8 cellular contexts compared by ENCODE assay signal in the genomic region with DNA sequence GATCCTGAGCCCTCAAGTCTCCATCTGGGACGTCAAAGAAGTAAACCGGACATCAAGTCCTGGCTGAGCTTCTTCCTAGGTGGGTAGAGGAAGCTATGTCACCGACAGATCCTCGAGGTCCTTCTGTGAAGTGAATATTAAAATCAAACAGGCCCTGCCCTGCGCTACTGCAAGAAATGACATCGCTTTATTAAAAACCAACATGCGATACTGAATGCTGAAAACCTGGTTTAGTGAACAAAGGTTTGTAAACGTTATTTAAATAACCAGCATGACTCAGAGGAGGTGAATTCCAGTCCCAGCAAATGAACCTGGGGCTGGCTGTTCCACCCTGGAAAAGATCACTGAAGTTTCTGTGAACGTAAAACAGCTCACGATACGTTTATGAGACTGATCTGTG. TPM values are rescaled to one million over a fixed set of nuclear protein-coding genes. Genes with fewer than 3 reads are reported as not detected.
DNase-seq lines count a peak whose midpoint lies in the region; ATAC-seq and TF ChIP-seq lines count a peak whose summit lies in the region.

No MANE protein-coding gene starts in this region.

- H3K4me3 ChIP-seq in GM12864 (ENCODE audit: low read depth, low read length): peak overlapping the region; percentile 91
- H3K4me3 ChIP-seq in Jurkat, Clone E6-1 (ENCODE audit: low read length): peak overlapping the region; percentile 66
- peak overlapping the region; percentile 69 to 85 for H3K4me3 ChIP-seq in ascending aorta

- no peak for DNase-seq in GM12864 (ENCODE audit: low read depth)
- DNase-seq in Jurkat, Clone E6-1 (ENCODE audit: low read depth, low spot score): no peak
- DNase-seq in ascending aorta (ENCODE audit: low spot score in 2 of 2): no peak
- DNase-seq in kidney glomerular epithelial cell (lab: John Stamatoyannopoulos, UW): peak; percentile 62
- DNase-seq in stimulated activated naive CD8-positive, alpha-beta T cell treated with anti-CD3 and anti-CD28 coated beads, Interleukin-15, amount 100 ng/mL, for 72 hours: peak in 1 of 2 donors; percentile 2
- DNase-seq in NCI-H187 (lab: John Stamatoyannopoulos, UW): no peak
- DNase-seq in activated gamma-delta T cell (lab: John Stamatoyannopoulos, UW): no peak

- ATAC-seq in stimulated activated naive CD8-positive, alpha-beta T cell treated with anti-CD3 and anti-CD28 coated beads, Interleukin-15, amount 100 ng/mL, for 72 hours: peak; percentile 67
- no peak for ATAC-seq in GM19351 (IDR thresholded peaks at IDR 0.05; ENCODE audit: unreplicated experiment)

- peak overlapping the region; percentile 96 to 98 for H3K27ac Mint-ChIP-seq in stimulated activated naive CD8-positive, alpha-beta T cell treated with anti-CD3 and anti-CD28 coated beads, Interleukin-15, amount 100 ng/mL, for 72 hours

- no peak for TF ChIP-seq CTCF in GM12864 (IDR thresholded peaks at IDR 0.05; ENCODE audit: low read depth, low read length, missing control alignments)
- no peak for TF ChIP-seq CTCF in ascending aorta (IDR thresholded peaks at IDR 0.05)

- H3K36me3 ChIP-seq in ascending aorta: peaks cover 20 to 22% of the 10 kb centered on the region in 2 donors

- intact Hi-C loops in ascending aorta (cut with DNase I): no loop called here

- H3K9me3 Mint-ChIP-seq in stimulated activated naive CD8-positive, alpha-beta T cell treated with anti-CD3 and anti-CD28 coated beads, Interleukin-15, amount 100 ng/mL, for 72 hours: no peaks in the 10 kb centered on the region

- peak overlapping the region; percentile 5 to 41 for H3K27ac ChIP-seq in ascending aorta

- H3K4me3 Mint-ChIP-seq in stimulated activated naive CD8-positive, alpha-beta T cell treated with anti-CD3 and anti-CD28 coated beads, Interleukin-15, amount 100 ng/mL, for 72 hours: peak overlapping the region; percentile 93 to 96

- no peaks in the 10 kb centered on the region for H3K9me3 ChIP-seq in ascending aorta

- no peaks in the 10 kb centered on the region for H3K27me3 Mint-ChIP-seq in stimulated activated naive CD8-positive, alpha-beta T cell treated with anti-CD3 and anti-CD28 coated beads, Interleukin-15, amount 100 ng/mL, for 72 hours

- H3K27me3 ChIP-seq in ascending aorta: no peaks in the 10 kb centered on the region

- H3K4me1 ChIP-seq in ascending aorta: peaks cover 4 to 15% of the 10 kb centered on the region in 2 donors

- H3K4me1 Mint-ChIP-seq in stimulated activated naive CD8-positive, alpha-beta T cell treated with anti-CD3 and anti-CD28 coated beads, Interleukin-15, amount 100 ng/mL, for 72 hours: peaks cover 53% of the 10 kb centered on the region

RNA-seq across cellular contexts. Expression of a gene that starts 0.7 kb away (rescaled TPM):
- polyA plus RNA-seq in Jurkat, Clone E6-1 (2012; ENCODE audit: insufficient read depth, insufficient read length): 136 TPM
- 55.2 TPM for total RNA-seq in ascending aorta

RNA-seq across cellular contexts. Expression of a gene that starts 52.9 kb away (rescaled TPM):
- polyA plus RNA-seq in Jurkat, Clone E6-1 (2012; ENCODE audit: insufficient read depth, insufficient read length): not detected
- total RNA-seq in ascending aorta: not detected

RNA-seq across cellular contexts. Expression of a gene that starts 53.7 kb away (rescaled TPM):
- not detected for polyA plus RNA-seq in Jurkat, Clone E6-1 (2012; ENCODE audit: insufficient read depth, insufficient read length)
- total RNA-seq in ascending aorta: not detected
